In the genomic region with DNA sequence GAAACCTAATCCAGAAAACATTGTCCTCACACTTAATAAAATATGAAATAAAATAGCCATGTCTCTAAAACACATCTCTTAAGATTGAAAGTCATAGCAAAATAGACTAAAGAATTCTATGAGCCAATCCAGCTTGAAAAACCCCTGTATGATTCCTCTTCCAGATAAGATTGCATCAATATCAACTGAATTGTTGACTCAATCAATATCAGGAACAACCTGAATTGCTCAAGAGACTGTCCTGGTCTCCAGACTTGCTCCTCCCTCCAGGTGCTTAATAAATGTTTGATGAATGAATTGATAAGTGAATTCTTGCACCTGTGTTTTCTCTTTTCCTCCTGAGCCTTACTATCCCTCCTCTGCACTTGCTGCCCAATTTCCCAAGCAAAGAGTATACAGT, we compare ENCODE assay signal across 18 cellular contexts.
"Had no signal": no experiment of that assay in that cellular context is flagged by ENCODE, and none has a peak within 500 bp of the region (broad histone marks: within the 10 kb centered on the region; RNA-seq: fewer than 3 reads in every experiment).

No MANE protein-coding gene starts in this region.

- H3K4me3 ChIP-seq: SJSA1, SK-N-MC had no signal

- H3K36me3 ChIP-seq: SJSA1 had no signal

- H3K9me3 ChIP-seq: SJSA1 had no signal

- H3K27ac ChIP-seq: SJSA1, SK-N-MC had no signal

- H3K27me3 ChIP-seq: SJSA1 had no signal

- DNase-seq: IMR-90, Karpas-422, KG1, MM.1S, NCI-H1092 treated with DMSO at 0.1 percent for 48 hours, NCI-H1436, NCI-H187, NCI-H2029, NCI-H2081 treated with DMSO at 0.1 percent for 48 hours, NCI-H2227 treated with DMSO at 0.1 percent for 48 hours, NCI-H524, NCI-H526 treated with DMSO at 0.1 percent for 48 hours, NCI-H748 treated with DMSO at 0.1 percent for 48 hours, Right ventricle myocardium superior, RPMI8226, SIG-M5 had no signal
